Comparison of ENCODE assay signal across 10 cellular contexts in genomic region chr5:163727028-163727427, GRCh38.
DNase-seq lines count a peak whose midpoint lies in the region; ATAC-seq and TF ChIP-seq lines count a peak whose summit lies in the region.
"Had no signal": no experiment of that assay in that cellular context is flagged by ENCODE, and none has a peak within 500 bp of the region (broad histone marks: within the 10 kb centered on the region; RNA-seq: fewer than 3 reads in every experiment).

No MANE protein-coding gene starts in this region.

- H3K27me3 Mint-ChIP-seq in activated naive CD4-positive, alpha-beta T cell treated with anti-CD3 and anti-CD28 coated beads, Interleukin-2, amount 10 ng/mL, durations not matched to agents 7 days and 5 days = no peaks in the 10 kb centered on the region

- peak; percentile 88 for ATAC-seq in GM18907 (IDR thresholded peaks at IDR 0.05; ENCODE audit: unreplicated experiment)
- peak; percentile 83 for ATAC-seq in HG02678 (IDR thresholded peaks at IDR 0.05; ENCODE audit: unreplicated experiment)
- peak; percentile 86 for ATAC-seq in mucosa of descending colon
- no peak for ATAC-seq in stimulated activated naive CD8-positive, alpha-beta T cell treated with anti-CD3 and anti-CD28 coated beads, Interleukin-15, Interleukin-2, amounts not matched to agents 100 U/mL and 50 U/mL, for 24 hours

- H3K4me1 ChIP-seq in mucosa of descending colon (ENCODE audit: low read depth) = no peaks in the 10 kb centered on the region

- H3K9me3 Mint-ChIP-seq in activated naive CD4-positive, alpha-beta T cell treated with anti-CD3 and anti-CD28 coated beads, Interleukin-2, amount 10 ng/mL, durations not matched to agents 7 days and 5 days = no peaks in the 10 kb centered on the region

- H3K4me1 Mint-ChIP-seq in activated naive CD4-positive, alpha-beta T cell treated with anti-CD3 and anti-CD28 coated beads, Interleukin-2, amount 10 ng/mL, durations not matched to agents 7 days and 5 days = no peaks in the 10 kb centered on the region

- no peak for TF ChIP-seq CTCF in mucosa of descending colon (IDR thresholded peaks at IDR 0.05)

- CTCF ChIA-PET in activated naive CD4-positive, alpha-beta T cell treated with anti-CD3 and anti-CD28 coated beads, Interleukin-2, amount 10 ng/mL, durations not matched to agents 7 days and 5 days (lab: Charles Lee) = no interaction called here

- H3K36me3 Mint-ChIP-seq in activated naive CD4-positive, alpha-beta T cell treated with anti-CD3 and anti-CD28 coated beads, Interleukin-2, amount 10 ng/mL, durations not matched to agents 7 days and 5 days = no peaks in the 10 kb centered on the region

- no peaks in the 10 kb centered on the region for H3K36me3 ChIP-seq in mucosa of descending colon (ENCODE audit: low read depth)

- H3K27ac Mint-ChIP-seq in activated naive CD4-positive, alpha-beta T cell treated with anti-CD3 and anti-CD28 coated beads, Interleukin-2, amount 10 ng/mL, durations not matched to agents 7 days and 5 days = no peak overlapping the region

- intact Hi-C loops in mucosa of descending colon (cut with DNase I, micrococcal nuclease) = no loop called here

- no peaks in the 10 kb centered on the region for H3K9me3 ChIP-seq in mucosa of descending colon

- peak; percentile 25 for DNase-seq in HT1080 (ENCODE audit: low read depth)
- peak in 1 of 3 donors; percentile 28 for DNase-seq in mucosa of descending colon
- no peak for DNase-seq in dermis blood vessel endothelial cell
- DNase-seq in stimulated activated naive CD8-positive, alpha-beta T cell treated with anti-CD3 and anti-CD28 coated beads, Interleukin-15, Interleukin-2, amounts not matched to agents 100 U/mL and 50 U/mL, for 24 hours = no peak
- no peak for DNase-seq in activated effector memory CD4-positive, alpha-beta T cell treated with Interleukin-2 at 50 U/mL for 16 hours
- DNase-seq in activated naive CD4-positive, alpha-beta T cell treated with anti-CD3 and anti-CD28 coated beads, Interleukin-2, amount 10 ng/mL, durations not matched to agents 7 days and 5 days = no peak
- DNase-seq: aorta, NCI-H526 treated with DMSO at 0.1 percent for 48 hours had no signal

- no peak overlapping the region for H3K4me3 ChIP-seq in mucosa of descending colon

- H3K4me3 Mint-ChIP-seq in activated naive CD4-positive, alpha-beta T cell treated with anti-CD3 and anti-CD28 coated beads, Interleukin-2, amount 10 ng/mL, durations not matched to agents 7 days and 5 days = no peak overlapping the region
